22 cellular contexts compared by ENCODE assay signal in genomic region chr1:8184301-8184700, GRCh38.
DNase-seq lines count a peak whose midpoint lies in the region; ATAC-seq and TF ChIP-seq lines count a peak whose summit lies in the region.
"Had no signal": no experiment of that assay in that cellular context is flagged by ENCODE, and none has a peak within 500 bp of the region (broad histone marks: within the 10 kb centered on the region; RNA-seq: fewer than 3 reads in every experiment).

No MANE protein-coding gene starts in this region.

- H3K36me3 ChIP-seq in left ventricle myocardium inferior (no peaks in the 10 kb centered on the region), mammary epithelial cell (ENCODE audit: insufficient read depth, low read length) (no peaks in the 10 kb centered on the region), lower lobe of right lung (no peaks in the 10 kb centered on the region), upper lobe of right lung (no peaks in the 10 kb centered on the region), Peyer's patch (no peaks in the 10 kb centered on the region)
- H3K36me3 ChIP-seq: heart left ventricle, neural progenitor cell had no signal

- H2AFZ ChIP-seq in mammary epithelial cell (ENCODE audit: low read depth, low read length), result no peak overlapping the region
- H2AFZ ChIP-seq: neural progenitor cell had no signal

- H3K9ac ChIP-seq in mammary epithelial cell (ENCODE audit: insufficient read depth, low read length), result no peak overlapping the region
- H3K9ac ChIP-seq: neural progenitor cell had no signal

- H3K4me3 ChIP-seq in left ventricle myocardium inferior (no peak overlapping the region), mammary epithelial cell (replicated peaks in 1 of 3; ENCODE audit: insufficient read depth in 1 of 3, low read depth in 2 of 3, low read length in 3 of 3) (no peak overlapping the region), lower lobe of right lung (no peak overlapping the region), upper lobe of right lung (no peak overlapping the region), Peyer's patch (no peak overlapping the region)
- H3K4me3 ChIP-seq: heart left ventricle, neural progenitor cell had no signal

- H3K4me1 ChIP-seq in left ventricle myocardium inferior, result peaks cover 6% of the 10 kb centered on the region
- peaks cover 22% of the 10 kb centered on the region for H3K4me1 ChIP-seq in mammary epithelial cell (ENCODE audit: insufficient read depth, low read length)
- H3K4me1 ChIP-seq in lower lobe of right lung, result peaks cover 21% of the 10 kb centered on the region
- peaks cover 20% of the 10 kb centered on the region for H3K4me1 ChIP-seq in upper lobe of right lung
- no peaks in the 10 kb centered on the region for H3K4me1 ChIP-seq in Peyer's patch
- H3K4me1 ChIP-seq: neural progenitor cell had no signal

- TF ChIP-seq CTCF in left ventricle myocardium inferior (IDR thresholded peaks at IDR 0.05; ENCODE audit: borderline replicate concordance) (no peak), mammary epithelial cell (conservative IDR thresholded peaks at IDR 0.05 in 1 of 2, IDR thresholded peaks at IDR 0.05 in 1 of 2; ENCODE audit: extremely low read depth in 1 of 2, insufficient read depth in 1 of 2, low read depth in 1 of 2, low read length in 2 of 2) (no peak), lower lobe of right lung (IDR thresholded peaks at IDR 0.05) (no peak), upper lobe of right lung (IDR thresholded peaks at IDR 0.05) (no peak), Peyer's patch (IDR thresholded peaks at IDR 0.05) (no peak)

- no peaks in the 10 kb centered on the region for H3K27me3 ChIP-seq in left ventricle myocardium inferior (ENCODE audit: low read depth)
- H3K27me3 ChIP-seq in mammary epithelial cell (ENCODE audit: insufficient read depth, low read length), result no peaks in the 10 kb centered on the region
- H3K27me3 ChIP-seq in lower lobe of right lung (ENCODE audit: low read depth), result no peaks in the 10 kb centered on the region
- no peaks in the 10 kb centered on the region for H3K27me3 ChIP-seq in upper lobe of right lung
- no peaks in the 10 kb centered on the region for H3K27me3 ChIP-seq in Peyer's patch
- H3K27me3 ChIP-seq: heart left ventricle, neural progenitor cell had no signal

- ATAC-seq in left ventricle myocardium superior (peak; percentile 61), lower lobe of right lung (peak; percentile 57 to 69), upper lobe of right lung (peak; percentile 75), HG02884 (IDR thresholded peaks at IDR 0.05; ENCODE audit: unreplicated experiment) (no peak)
- ATAC-seq: activated CD4-positive, CD25-positive, alpha-beta regulatory T cell treated with anti-CD3 and anti-CD28 coated beads, Interleukin-2, amount 50 U/mL, for 24 hours; activated CD8-positive, alpha-beta memory T cell treated with anti-CD3 and anti-CD28 coated beads, Interleukin-2, amount 10 ng/mL, durations not matched to agents 7 days and 5 days had no signal

- no TSS peak for BruUV-seq in mammary epithelial cell (replicated peaks; lab: Mats Ljungman, UMichigan)

- H3K9me3 ChIP-seq in left ventricle myocardium inferior (replicated peaks) (peaks cover 11% of the 10 kb centered on the region), mammary epithelial cell (replicated peaks; ENCODE audit: insufficient read depth, low read length) (peaks cover 4% of the 10 kb centered on the region), lower lobe of right lung (peaks cover 11% of the 10 kb centered on the region), upper lobe of right lung (peaks cover 6% of the 10 kb centered on the region), Peyer's patch (no peaks in the 10 kb centered on the region)

- no peaks in the 10 kb centered on the region for H3K79me2 ChIP-seq in mammary epithelial cell (ENCODE audit: insufficient read depth, low read length)

- no peaks in the 10 kb centered on the region for H4K20me1 ChIP-seq in mammary epithelial cell (ENCODE audit: insufficient read depth, low read length)

- DNase-seq in left ventricle myocardium superior, result peak; percentile 1
- no peak for DNase-seq in left ventricle myocardium inferior
- DNase-seq in mammary epithelial cell, result peak; percentile 44
- DNase-seq in lower lobe of right lung, result no peak
- DNase-seq in upper lobe of right lung, result no peak
- DNase-seq in Peyer's patch, result no peak
- DNase-seq in stimulated activated CD8-positive, alpha-beta memory T cell treated with anti-CD3 and anti-CD28 coated beads, Interleukin-4, amount 100 ng/mL, for 48 hours, result no peak
- DNase-seq: activated CD8-positive, alpha-beta memory T cell treated with anti-CD3 and anti-CD28 coated beads, Interleukin-2, amount 10 ng/mL, durations not matched to agents 7 days and 5 days; anterior cingulate cortex; CD4-positive, CD25-positive, alpha-beta regulatory T cell; cerebellar nuclear complex; effector memory CD4-positive, alpha-beta T cell; heart left ventricle; midbrain; MV-4-11; NCI-H187 treated with DMSO at 0.1 percent for 48 hours; NCI-H446 treated with DMSO at 0.1 percent for 48 hours; retina; SIG-M5 had no signal

- H3K4me2 ChIP-seq in mammary epithelial cell (ENCODE audit: insufficient read depth, low read depth, low read length), result no peak overlapping the region
- H3K4me2 ChIP-seq: neural progenitor cell had no signal

- in situ Hi-C loops in mammary epithelial cell (cut with MboI; ENCODE audit: low sequenced_read_pairs in 2 of 2), result no loop called here

- H3K27ac ChIP-seq in left ventricle myocardium inferior (replicated peaks) (no peak overlapping the region), mammary epithelial cell (ENCODE audit: insufficient read depth, low read depth, low read length) (no peak overlapping the region), lower lobe of right lung (peak overlapping the region; percentile 74), upper lobe of right lung (peak overlapping the region; percentile 81), Peyer's patch (no peak overlapping the region)
- H3K27ac ChIP-seq: neural progenitor cell had no signal

- dilution Hi-C loops in mammary epithelial cell (cut with HindIII; ENCODE audit: low sequenced_read_pairs), result no loop called here

- intact Hi-C loops in left ventricle myocardium superior (cut with micrococcal nuclease), result no loop called here
- intact Hi-C loops in left ventricle myocardium inferior (cut with micrococcal nuclease), result no loop called here
- intact Hi-C loops in mammary epithelial cell (cut with micrococcal nuclease), result no loop called here
- intact Hi-C loops in lower lobe of right lung (cut with DNase I), result no loop called here
- intact Hi-C loops in upper lobe of right lung (cut with DNase I), result no loop called here

- 100% methylated on average over 3 of the region's 3 CpGs for WGBS in mammary epithelial cell (ENCODE audit: low coverage, missing lambda C conversion rate)

- CTCF ChIA-PET in mammary epithelial cell (lab: Charles Lee; ENCODE audit: low non-redundant PET), result interaction anchor here (0.7 kb wide), 1 partner anchor 542 kb away, joined by 7 read pairs; no protein-coding TSS in a partner anchor

- TF ChIP-seq POLR2A in Peyer's patch (IDR thresholded peaks at IDR 0.05), result no peak

Comparison
In these comparisons a context has a peak if more than half of its experiments do, and no peak if none do; other contexts are left out.
1. DNase-seq: peak in left ventricle myocardium superior (single experiment) and mammary epithelial cell (single experiment); none in left ventricle myocardium inferior (single experiment), lower lobe of right lung (single experiment), upper lobe of right lung (single experiment), Peyer's patch (0 of 3) and stimulated activated CD8-positive, alpha-beta memory T cell treated with anti-CD3 and anti-CD28 coated beads, Interleukin-4, amount 100 ng/mL, for 48 hours (single experiment).
2. H3K27ac ChIP-seq: peak in lower lobe of right lung (single experiment) and upper lobe of right lung (single experiment); none in left ventricle myocardium inferior (single experiment), mammary epithelial cell (single experiment) and Peyer's patch (0 of 4).